In genomic region chr10:72275351-72276012, GRCh38 we compare ENCODE assay signal across 1 cellular context.
TF ChIP-seq lines count a peak whose summit lies in the region.

No MANE protein-coding gene starts in this region.

TF ChIP-seq in K562, 482 proteins besides CTCF, POLR2A, EP300 and RAD21 (continued from another document and continues in another):
- TF ChIP-seq MGA (IDR thresholded peaks at IDR 0.05) (no peak), ATF4 (CRISPR knock-in tag; IDR thresholded peaks at IDR 0.05) (no peak; the same call in 1 of the 2 replicates), UBTF (IDR thresholded peaks at IDR 0.05; ENCODE audit: borderline replicate concordance in 1 of 2, low read depth in 2 of 2, low read length in 2 of 2) (peak in 1 of 2 experiments; percentile 70; a peak in 2 of 4 replicates), RFX7 (CRISPR knock-in tag; IDR thresholded peaks at IDR 0.05) (no peak), MEIS2 (IDR thresholded peaks at IDR 0.05; ENCODE audit: partially characterized antibody) (no peak), SUPT5H (IDR thresholded peaks at IDR 0.05) (peak; percentile 73), FOXO4 (CRISPR knock-in tag; IDR thresholded peaks at IDR 0.05) (peak; percentile 50; the same call in 1 of the 2 replicates), ELF4 (CRISPR knock-in tag; IDR thresholded peaks at IDR 0.05) (peak; percentile 86), EGR1 (conservative IDR thresholded peaks at IDR 0.05) (no peak), FOXJ3 (CRISPR knock-in tag; IDR thresholded peaks at IDR 0.05) (no peak), ZNF280B (CRISPR knock-in tag; IDR thresholded peaks at IDR 0.05) (no peak), ATF6 (CRISPR knock-in tag; IDR thresholded peaks at IDR 0.05) (peak; percentile 35; the same call in 1 of the 2 replicates), SPI1 (IDR thresholded peaks at IDR 0.05; ENCODE audit: borderline replicate concordance, low read depth, low read length) (no peak), HNRNPH1 (optimal IDR thresholded peaks at IDR 0.05; ENCODE audit: low read depth, low read length) (no peak), ZNF830 (CRISPR knock-in tag; IDR thresholded peaks at IDR 0.05) (no peak), ZNF175 (CRISPR knock-in tag; IDR thresholded peaks at IDR 0.05; ENCODE audit: low read depth) (no peak), TAF9B (IDR thresholded peaks at IDR 0.05; ENCODE audit: partially characterized antibody) (no peak), NFATC3 (IDR thresholded peaks at IDR 0.05) (0 out of 2 replicates have a peak, but pooled peaks have one; percentile 17), ATF3 (IDR thresholded peaks at IDR 0.05) (no peak), ATF3 (CRISPR knock-in tag; conservative IDR thresholded peaks at IDR 0.05) (no peak), CBX8 (IDR thresholded peaks at IDR 0.05; ENCODE audit: borderline replicate concordance, extremely low read depth, low read depth, low read length, poor library complexity, severe bottlenecking) (no peak), ESRRB (CRISPR knock-in tag; IDR thresholded peaks at IDR 0.05; ENCODE audit: borderline replicate concordance) (no peak), ARID1B (IDR thresholded peaks at IDR 0.05) (no peak), SMARCA4 (IDR thresholded peaks at IDR 0.05) (no peak), ESRRA (IDR thresholded peaks at IDR 0.05; ENCODE audit: borderline replicate concordance, low read depth) (no peak), CBFB (CRISPR knock-in tag; IDR thresholded peaks at IDR 0.05) (no peak), ZC3H4 (CRISPR knock-in tag; IDR thresholded peaks at IDR 0.05; ENCODE audit: borderline replicate concordance) (no peak), LEF1 (IDR thresholded peaks at IDR 0.05) (no peak), MYBL2 (IDR thresholded peaks at IDR 0.05; ENCODE audit: low read depth) (no peak), MYBL2 (CRISPR knock-in tag; IDR thresholded peaks at IDR 0.05; ENCODE audit: borderline replicate concordance) (no peak), CEBPG (CRISPR knock-in tag; IDR thresholded peaks at IDR 0.05) (no peak), CEBPG (tag; conservative IDR thresholded peaks at IDR 0.05 in 1 of 2, IDR thresholded peaks at IDR 0.05 in 1 of 2) (no peak), GTF2F1 (IDR thresholded peaks at IDR 0.05; ENCODE audit: low read depth, low read length) (no peak), WHSC1 (IDR thresholded peaks at IDR 0.05; ENCODE audit: low read length) (no peak), ZNF740 (CRISPR knock-in tag; IDR thresholded peaks at IDR 0.05) (peak; percentile 42; the same call in 1 of the 2 replicates), ZNF740 (tag; IDR thresholded peaks at IDR 0.05) (0 out of 4 replicates have a peak, but pooled peaks of 1 of the 2 experiments have one; percentile 33), NFE2L1 (tag; IDR thresholded peaks at IDR 0.05; ENCODE audit: borderline replicate concordance, low read depth) (no peak), NCOA1 (IDR thresholded peaks at IDR 0.05; ENCODE audit: low read depth) (no peak), HDAC2 (IDR thresholded peaks at IDR 0.05) (0 out of 2 replicates have a peak, but pooled peaks have one; percentile 16), ZNF3 (CRISPR knock-in tag; IDR thresholded peaks at IDR 0.05) (no peak), GTF2E2 (tag; IDR thresholded peaks at IDR 0.05) (peak; percentile 26; the same call in 1 of the 2 replicates), GATAD2B (IDR thresholded peaks at IDR 0.05; ENCODE audit: borderline replicate concordance) (no peak)
